Comparison of ENCODE assay signal across 13 cellular contexts in the genomic region with DNA sequence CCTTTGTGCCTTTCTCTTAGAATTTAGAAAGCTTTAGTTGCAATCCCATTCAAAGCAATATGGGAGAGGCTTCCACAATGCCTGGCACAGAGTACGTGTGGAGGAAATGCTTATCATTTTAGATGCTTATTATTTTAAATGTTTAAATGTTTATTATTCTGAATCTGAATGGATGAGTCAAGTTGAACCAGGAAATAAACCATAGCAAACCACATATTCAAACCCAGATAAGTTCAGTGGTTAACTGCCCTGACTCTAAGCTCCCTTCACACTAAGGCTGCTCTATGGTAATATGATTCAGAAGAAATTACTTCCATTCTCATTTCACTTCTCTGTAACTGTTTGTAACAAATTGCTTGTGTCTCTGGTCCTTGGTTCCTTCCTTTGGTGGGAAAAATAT. TPM values are rescaled to one million over a fixed set of nuclear protein-coding genes. Genes with fewer than 3 reads are reported as not detected.
DNase-seq lines count a peak whose midpoint lies in the region; ATAC-seq and TF ChIP-seq lines count a peak whose summit lies in the region.
"Had no signal": no experiment of that assay in that cellular context is flagged by ENCODE, and none has a peak within 500 bp of the region (broad histone marks: within the 10 kb centered on the region; RNA-seq: fewer than 3 reads in every experiment).

No MANE protein-coding gene starts in this region.

- H3K4me3 ChIP-seq in left lung: no peak overlapping the region
- H3K4me3 ChIP-seq: esophagus muscularis mucosa had no signal

- peak; percentile 92 for DNase-seq in EH (ENCODE audit: low read depth)
- DNase-seq in M059J (ENCODE audit: low read depth): peak; percentile 83
- peak; percentile 58 for DNase-seq in astrocyte of the hippocampus (ENCODE audit: low read depth, low spot score)
- no peak for DNase-seq in left lung
- no peak for DNase-seq in stimulated activated CD4-positive, alpha-beta T cell treated with anti-CD3 and anti-CD28 coated beads, Interleukin-4, amount 100 ng/mL, for 1 hour
- no peak for DNase-seq in hippocampal formation (lab: John Stamatoyannopoulos, UW)
- DNase-seq: activated naive CD4-positive, alpha-beta T cell treated with anti-CD3 and anti-CD28 coated beads for 36 hours; DND-41; NCI-H446 treated with DMSO at 0.1 percent for 48 hours; T1000 had no signal

- H3K36me3 ChIP-seq in left lung: no peaks in the 10 kb centered on the region
- H3K36me3 ChIP-seq: esophagus muscularis mucosa had no signal

- ATAC-seq in left lung: peak; percentile 35
- ATAC-seq in GM19324 (IDR thresholded peaks at IDR 0.05; ENCODE audit: low FRiP score, unreplicated experiment): no peak
- ATAC-seq in GM21576 (IDR thresholded peaks at IDR 0.05; ENCODE audit: unreplicated experiment): no peak

- H3K27me3 ChIP-seq in left lung: no peaks in the 10 kb centered on the region
- H3K27me3 ChIP-seq: esophagus muscularis mucosa had no signal

- H3K9me3 ChIP-seq in left lung: no peaks in the 10 kb centered on the region
- H3K9me3 ChIP-seq: esophagus muscularis mucosa had no signal

- H3K27ac ChIP-seq in left lung: peak overlapping the region; percentile 43 to 48
- H3K27ac ChIP-seq: esophagus muscularis mucosa had no signal

- TF ChIP-seq CTCF in left lung (IDR thresholded peaks at IDR 0.05): no peak

- intact Hi-C loops in left lung (cut with DNase I): no loop called here

- peaks cover 2 to 29% of the 10 kb centered on the region in 2 donors for H3K4me1 ChIP-seq in left lung

RNA-seq across cellular contexts. Expression of gene PPP4R1, which starts 5.2 kb away (rescaled TPM):
- 82.5 and 86.4 TPM in 2 replicates for total RNA-seq in M059J (2014; rRNA removed; shearing (Covaris generic))
- 100 to 1,000 TPM; 156 to 163 TPM for total RNA-seq in left lung

Comparison
In these comparisons a context has a peak if more than half of its experiments do, and no peak if none do; other contexts are left out.
1. DNase-seq: peak in EH (single experiment), M059J (single experiment) and astrocyte of the hippocampus (single experiment); none in left lung (0 of 2), stimulated activated CD4-positive, alpha-beta T cell treated with anti-CD3 and anti-CD28 coated beads, Interleukin-4, amount 100 ng/mL, for 1 hour (single experiment) and hippocampal formation (0 of 2).